14 cellular contexts compared by ENCODE assay signal in genomic region chr2:30149976-30150375, GRCh38. TPM values are rescaled to one million over a fixed set of nuclear protein-coding genes. Genes with fewer than 3 reads are reported as not detected.
DNase-seq lines count a peak whose midpoint lies in the region; ATAC-seq, FAIRE-seq and TF ChIP-seq lines count a peak whose summit lies in the region.
"Had no signal": no experiment of that assay in that cellular context is flagged by ENCODE, and none has a peak within 500 bp of the region (broad histone marks: within the 10 kb centered on the region; RNA-seq: fewer than 3 reads in every experiment).

No MANE protein-coding gene starts in this region.

- H3K36me3 Mint-ChIP-seq in activated CD4-positive, alpha-beta T cell treated with anti-CD3 and anti-CD28 coated beads for 36 hours (ENCODE audit: low read depth) = peaks cover 12% of the 10 kb centered on the region
- H3K36me3 Mint-ChIP-seq in activated CD8-positive, alpha-beta T cell treated with anti-CD3 and anti-CD28 coated beads, Interleukin-2, amount 10 ng/mL, durations not matched to agents 7 days and 5 days (ENCODE audit: low read depth) = peaks cover 3% of the 10 kb centered on the region

- no peaks in the 10 kb centered on the region for H3K9me3 Mint-ChIP-seq in activated CD4-positive, alpha-beta T cell treated with anti-CD3 and anti-CD28 coated beads for 36 hours (ENCODE audit: low read depth)
- H3K9me3 Mint-ChIP-seq in activated CD8-positive, alpha-beta T cell treated with anti-CD3 and anti-CD28 coated beads, Interleukin-2, amount 10 ng/mL, durations not matched to agents 7 days and 5 days (ENCODE audit: insufficient read depth) = no peaks in the 10 kb centered on the region

- H3K27me3 ChIP-seq in spleen (replicated peaks in 1 of 7) (no peaks in the 10 kb centered on the region), vagina (no peaks in the 10 kb centered on the region)
- H3K27me3 ChIP-seq: suprapubic skin had no signal

- peak overlapping the region; percentile 2 for H3K4me3 Mint-ChIP-seq in activated CD4-positive, alpha-beta T cell treated with anti-CD3 and anti-CD28 coated beads for 36 hours
- no peak overlapping the region for H3K4me3 Mint-ChIP-seq in activated CD8-positive, alpha-beta T cell treated with anti-CD3 and anti-CD28 coated beads, Interleukin-2, amount 10 ng/mL, durations not matched to agents 7 days and 5 days

- TF ChIP-seq CTCF in kidney (IDR thresholded peaks at IDR 0.05; ENCODE audit: borderline replicate concordance, extremely low read depth, insufficient read depth) (no peak), spleen (IDR thresholded peaks at IDR 0.05 in 8 of 11, conservative IDR thresholded peaks at IDR 0.05 in 3 of 11) (no peak), vagina (IDR thresholded peaks at IDR 0.05) (no peak)

- intact Hi-C loops in activated CD4-positive, alpha-beta T cell treated with anti-CD3 and anti-CD28 coated beads for 36 hours (cut with DNase I, micrococcal nuclease) = loop anchor here (5.0 to 10.0 kb wide), 7 partner anchors 187 to 1758 kb away; partner anchors contain the start of genes EHD3 (in 1 of the 2), FOSL2 (in 1 of the 2), LCLAT1 (in 1 of the 2) and WDR43 (in 1 of the 2)
- intact Hi-C loops in kidney (cut with DNase I) = no loop called here
- intact Hi-C loops in spleen (cut with DNase I; ENCODE audit: low total_unique reads) = no loop called here
- intact Hi-C loops in vagina (cut with DNase I) = no loop called here

- no peak for DNase-seq in activated CD4-positive, alpha-beta T cell treated with anti-CD3 and anti-CD28 coated beads for 36 hours
- DNase-seq in activated CD4-positive, alpha-beta T cell treated with anti-CD3 and anti-CD28 coated beads, Interleukin-2, amount 50 U/mL, for 1 hour = no peak
- DNase-seq in activated CD8-positive, alpha-beta T cell treated with anti-CD3 and anti-CD28 coated beads, Interleukin-2, amount 10 ng/mL, durations not matched to agents 7 days and 5 days = peak; percentile 11
- DNase-seq in kidney (no peak), spleen (no peak), vagina (ENCODE audit: extremely low spot score in 2 of 2) (no peak), ureter (ENCODE audit: low spot score) (no peak)
- DNase-seq: foreskin melanocyte, GF-D8, NCI-H2029 treated with DMSO at 0.1 percent for 48 hours, SHP77 had no signal

- H3K36me3 ChIP-seq in kidney (ENCODE audit: control insufficient read depth in 1 of 2, insufficient read depth in 2 of 2, low read length in 2 of 2) = no peaks in the 10 kb centered on the region
- H3K36me3 ChIP-seq in spleen = peaks cover 0 to 59% (median 6%) of the 10 kb centered on the region in 6 donors
- H3K36me3 ChIP-seq in vagina = peaks cover 0 to 5% of the 10 kb centered on the region in 2 donors

- H3K9me3 ChIP-seq in kidney (ENCODE audit: control insufficient read depth in 1 of 2, low read length in 2 of 2) (no peaks in the 10 kb centered on the region), spleen (no peaks in the 10 kb centered on the region), vagina (no peaks in the 10 kb centered on the region)
- H3K9me3 ChIP-seq: suprapubic skin had no signal

- H3K9ac ChIP-seq in kidney (ENCODE audit: low read length in 2 of 2) = no peak overlapping the region

- POLR2A ChIA-PET in activated CD4-positive, alpha-beta T cell treated with anti-CD3 and anti-CD28 coated beads for 36 hours (lab: Charles Lee) = interaction anchor here (1.2 to 2.4 kb wide), 2 partner anchors 15 to 82 kb away, joined by 4 to 7 read pairs; no protein-coding TSS in a partner anchor
- POLR2A ChIA-PET in activated CD8-positive, alpha-beta T cell treated with anti-CD3 and anti-CD28 coated beads, Interleukin-2, amount 10 ng/mL, durations not matched to agents 7 days and 5 days (lab: Charles Lee) = interaction anchor here (1.2 kb wide), 1 partner anchor 83 kb away, joined by 4 read pairs; no protein-coding TSS in a partner anchor

- peak overlapping the region; percentile 67 for H3K27ac Mint-ChIP-seq in activated CD4-positive, alpha-beta T cell treated with anti-CD3 and anti-CD28 coated beads for 36 hours
- H3K27ac Mint-ChIP-seq in activated CD8-positive, alpha-beta T cell treated with anti-CD3 and anti-CD28 coated beads, Interleukin-2, amount 10 ng/mL, durations not matched to agents 7 days and 5 days = no peak overlapping the region

- H3K27ac ChIP-seq in kidney (ENCODE audit: low read depth in 2 of 2, low read length in 2 of 2) (peak overlapping the region in 1 of 2 donors; percentile 38), spleen (peak overlapping the region in 6 of 8 donors; percentile 7 to 100 (median 100)), vagina (no peak overlapping the region)

- H3K4me3 ChIP-seq in kidney (ENCODE audit: low read length in 2 of 2) (peak overlapping the region; percentile 23 to 30), spleen (peak overlapping the region in 3 of 8 donors; percentile 0 to 89 (median 6)), vagina (no peak overlapping the region)
- H3K4me3 ChIP-seq: suprapubic skin had no signal

- H3K27me3 Mint-ChIP-seq in activated CD4-positive, alpha-beta T cell treated with anti-CD3 and anti-CD28 coated beads for 36 hours = no peaks in the 10 kb centered on the region
- no peaks in the 10 kb centered on the region for H3K27me3 Mint-ChIP-seq in activated CD8-positive, alpha-beta T cell treated with anti-CD3 and anti-CD28 coated beads, Interleukin-2, amount 10 ng/mL, durations not matched to agents 7 days and 5 days (ENCODE audit: low read depth)

- no peak for ATAC-seq in activated CD4-positive, alpha-beta T cell treated with anti-CD3 and anti-CD28 coated beads for 36 hours
- ATAC-seq in activated CD8-positive, alpha-beta T cell treated with anti-CD3 and anti-CD28 coated beads, Interleukin-2, amount 10 ng/mL, durations not matched to agents 7 days and 5 days = no peak
- no peak for ATAC-seq in GM21526 (IDR thresholded peaks at IDR 0.05; ENCODE audit: low FRiP score, unreplicated experiment)

- FAIRE-seq in kidney (lab: Jason Lieb, UNC) = no peak
- FAIRE-seq: bronchial epithelial cell had no signal

- 53 to 86% (median 82%) methylated on average over 1 of the region's 1 CpG for WGBS in spleen, 5 donors

- CTCF ChIA-PET in activated CD4-positive, alpha-beta T cell treated with anti-CD3 and anti-CD28 coated beads for 36 hours (lab: Charles Lee) = interaction anchor here (0.6 to 7.3 kb wide), 11 partner anchors 8 to 814 kb away, joined by 3 to 114 read pairs (median 4); no protein-coding TSS in a partner anchor
- CTCF ChIA-PET in activated CD8-positive, alpha-beta T cell treated with anti-CD3 and anti-CD28 coated beads, Interleukin-2, amount 10 ng/mL, durations not matched to agents 7 days and 5 days (lab: Charles Lee) = interaction anchor here (0.7 to 11.8 kb wide), 6 partner anchors 15 to 561 kb away, joined by 3 to 174 read pairs (median 7); no protein-coding TSS in a partner anchor

- H3K4me1 ChIP-seq in kidney (ENCODE audit: control insufficient read depth in 1 of 2, insufficient read depth in 1 of 2, low read depth in 1 of 2, low read length in 2 of 2) (peaks cover 14 to 26% of the 10 kb centered on the region in 2 donors), spleen (peaks cover 31 to 85% (median 67%) of the 10 kb centered on the region in 6 donors), vagina (peaks cover 63% of the 10 kb centered on the region)

- no peak for TF ChIP-seq POLR2A in spleen (IDR thresholded peaks at IDR 0.05)
- TF ChIP-seq POLR2A in vagina (IDR thresholded peaks at IDR 0.05) = no peak

- H3K4me1 Mint-ChIP-seq in activated CD4-positive, alpha-beta T cell treated with anti-CD3 and anti-CD28 coated beads for 36 hours = peaks cover 60% of the 10 kb centered on the region
- peaks cover 30% of the 10 kb centered on the region for H3K4me1 Mint-ChIP-seq in activated CD8-positive, alpha-beta T cell treated with anti-CD3 and anti-CD28 coated beads, Interleukin-2, amount 10 ng/mL, durations not matched to agents 7 days and 5 days (ENCODE audit: low read depth)

RNA-seq across cellular contexts. Expression of gene YPEL5, which starts 3.2 kb away (rescaled TPM):
- 10 to 100 TPM; 27.2 to 35.8 TPM for total RNA-seq in activated CD4-positive, alpha-beta T cell treated with anti-CD3 and anti-CD28 coated beads for 36 hours
- total RNA-seq in activated CD8-positive, alpha-beta T cell treated with anti-CD3 and anti-CD28 coated beads, Interleukin-2, amount 10 ng/mL, durations not matched to agents 7 days and 5 days = 10 to 100 TPM; 32.5 to 34.9 TPM
- total RNA-seq in kidney (109 TPM), spleen (100 to 1,000 TPM in 3 of 7 donors, 10 to 100 TPM in 4; 84.9 to 139 (median 96.6) TPM), vagina (83.5 TPM), ureter (113 TPM)
- polyA plus RNA-seq in kidney (ENCODE audit: insufficient read depth, low read depth, low replicate concordance) (102 TPM), spleen (10 to 100 TPM; 68.2 to 86.0 (median 73.1) TPM)

Comparison
In these comparisons a context has a peak if more than half of its experiments do, and no peak if none do; other contexts are left out.
1. H3K4me3 ChIP-seq: peak in kidney (2 of 2); none in vagina (0 of 2).
2. intact Hi-C loops: an anchor here in activated CD4-positive, alpha-beta T cell treated with anti-CD3 and anti-CD28 coated beads for 36 hours (5.0 to 10.0 kb wide); none called in kidney, spleen and vagina.